Comparison of ENCODE assay signal across 17 cellular contexts in the genomic region with DNA sequence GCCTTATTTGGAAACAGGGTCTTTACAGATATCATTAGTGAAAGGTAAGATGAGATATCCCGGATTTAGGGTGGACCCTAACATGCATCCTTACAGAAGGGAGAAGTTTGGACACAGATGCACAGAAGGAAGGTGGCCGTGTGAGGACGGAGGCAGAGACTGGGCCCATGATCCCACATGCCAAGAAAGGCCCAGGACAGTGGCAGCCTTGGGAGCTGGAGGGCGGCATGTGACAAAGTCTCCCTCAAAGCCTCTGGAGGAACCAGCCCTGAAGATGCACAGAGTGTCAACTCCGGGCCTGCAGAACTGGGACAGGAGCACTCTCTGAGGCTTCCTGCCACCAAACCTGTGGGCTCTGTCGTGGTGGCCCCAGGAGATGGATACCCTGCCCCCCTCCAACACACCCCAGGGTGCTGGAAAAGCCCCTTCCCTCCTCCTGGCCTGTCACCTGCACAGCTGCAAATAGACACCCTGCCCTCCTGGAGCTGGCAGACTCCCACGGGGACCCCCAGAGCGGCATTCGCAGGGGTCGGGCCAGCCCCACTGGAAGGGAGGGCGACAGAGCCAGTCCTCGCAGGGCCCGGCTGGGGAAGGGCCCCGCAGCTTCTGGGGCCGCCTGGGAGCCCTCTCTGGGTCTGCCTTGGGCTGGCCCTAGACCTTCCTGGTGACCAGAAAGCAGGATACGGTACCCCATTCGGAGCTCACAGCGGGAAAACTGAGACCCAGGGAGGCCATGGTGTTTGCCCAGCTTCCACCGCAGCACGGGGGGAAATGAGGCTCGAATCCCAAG. TPM values are rescaled to one million over a fixed set of nuclear protein-coding genes. Genes with fewer than 3 reads are reported as not detected.
DNase-seq lines count a peak whose midpoint lies in the region; ATAC-seq and TF ChIP-seq lines count a peak whose summit lies in the region.
"Had no signal": no experiment of that assay in that cellular context is flagged by ENCODE, and none has a peak within 500 bp of the region (broad histone marks: within the 10 kb centered on the region; RNA-seq: fewer than 3 reads in every experiment).

No MANE protein-coding gene starts in this region.

- peak overlapping the region in 1 of 2 donors; percentile 18 for H3K4me3 ChIP-seq in muscle layer of colon (ENCODE audit: low read depth in 1 of 2, low read length in 2 of 2)
- peak overlapping the region; percentile 54 for H3K4me3 ChIP-seq in thoracic aorta

- peak overlapping the region; percentile 44 for H3K27ac Mint-ChIP-seq in activated CD8-positive, alpha-beta T cell treated with anti-CD3 and anti-CD28 coated beads, Interleukin-2, amount 10 ng/mL, durations not matched to agents 7 days and 5 days
- H3K27ac Mint-ChIP-seq: activated T-helper 1 cell treated with anti-CD3 and anti-CD28 coated beads, Interleukin-12 subunit alpha, Interleukin-12 subunit beta, Interleukin-2, Interleukin-4 antibody, amounts not matched to agents 30 ng/mL and 10 ng/mL and 1 ng/mL, durations not matched to agents 14 hours and 24 hours and 36 hours; mesothelial cell of epicardium had no signal

- no peak for ATAC-seq in activated CD8-positive, alpha-beta T cell treated with anti-CD3 and anti-CD28 coated beads, Interleukin-2, amount 10 ng/mL, durations not matched to agents 7 days and 5 days
- ATAC-seq in thoracic aorta (ENCODE audit: insufficient number of reproducible peaks, low FRiP score, low read depth) (no peak), HG02938 (IDR thresholded peaks at IDR 0.05; ENCODE audit: unreplicated experiment) (no peak)
- ATAC-seq: esophagus mucosa had no signal

- peaks cover 90% of the 10 kb centered on the region for H3K4me1 ChIP-seq in muscle layer of colon (ENCODE audit: insufficient read depth, low read length)
- peaks cover 54 to 84% of the 10 kb centered on the region in 2 donors for H3K4me1 ChIP-seq in thoracic aorta (ENCODE audit: control insufficient read depth in 1 of 2, low read depth in 2 of 2)

- H3K4me3 Mint-ChIP-seq in activated CD8-positive, alpha-beta T cell treated with anti-CD3 and anti-CD28 coated beads, Interleukin-2, amount 10 ng/mL, durations not matched to agents 7 days and 5 days = no peak overlapping the region
- H3K4me3 Mint-ChIP-seq: activated T-helper 1 cell treated with anti-CD3 and anti-CD28 coated beads, Interleukin-12 subunit alpha, Interleukin-12 subunit beta, Interleukin-2, Interleukin-4 antibody, amounts not matched to agents 30 ng/mL and 10 ng/mL and 1 ng/mL, durations not matched to agents 14 hours and 24 hours and 36 hours; mesothelial cell of epicardium had no signal

- H3K27me3 ChIP-seq in muscle layer of colon (ENCODE audit: control insufficient read depth in 1 of 2, insufficient read depth in 2 of 2, low read length in 2 of 2) = no peaks in the 10 kb centered on the region
- H3K27me3 ChIP-seq in thoracic aorta (replicated peaks; ENCODE audit: insufficient read depth) = no peaks in the 10 kb centered on the region

- no peaks in the 10 kb centered on the region for H3K36me3 Mint-ChIP-seq in activated CD8-positive, alpha-beta T cell treated with anti-CD3 and anti-CD28 coated beads, Interleukin-2, amount 10 ng/mL, durations not matched to agents 7 days and 5 days (ENCODE audit: low read depth)
- H3K36me3 Mint-ChIP-seq: CD4-positive, CD25-positive, alpha-beta regulatory T cell; mesothelial cell of epicardium had no signal

- no peak overlapping the region for H3K9ac ChIP-seq in muscle layer of colon (ENCODE audit: low read length)

- no peaks in the 10 kb centered on the region for H3K9me3 ChIP-seq in muscle layer of colon (ENCODE audit: low read length)
- H3K9me3 ChIP-seq in thoracic aorta = no peaks in the 10 kb centered on the region

- H3K36me3 ChIP-seq in muscle layer of colon (ENCODE audit: insufficient read depth, low read length) (peaks cover 3% of the 10 kb centered on the region), thoracic aorta (peaks cover 4% of the 10 kb centered on the region)

- H3K27me3 Mint-ChIP-seq in activated CD8-positive, alpha-beta T cell treated with anti-CD3 and anti-CD28 coated beads, Interleukin-2, amount 10 ng/mL, durations not matched to agents 7 days and 5 days (ENCODE audit: low read depth) = no peaks in the 10 kb centered on the region
- H3K27me3 Mint-ChIP-seq: CD4-positive, CD25-positive, alpha-beta regulatory T cell had no signal

- DNase-seq in activated CD8-positive, alpha-beta memory T cell treated with anti-CD3 and anti-CD28 coated beads, Interleukin-2, amount 50 U/mL, for 48 hours = peak; percentile 49
- no peak for DNase-seq in activated CD8-positive, alpha-beta memory T cell treated with anti-CD3 and anti-CD28 coated beads for 24 hours
- no peak for DNase-seq in activated CD8-positive, alpha-beta T cell treated with anti-CD3 and anti-CD28 coated beads, Interleukin-2, amount 10 ng/mL, durations not matched to agents 7 days and 5 days
- DNase-seq in thoracic aorta (ENCODE audit: low spot score) (no peak), NCI-H1105 treated with DMSO at 0.1 percent for 48 hours (lab: John Stamatoyannopoulos, UW) (no peak), mesenteric fat pad (ENCODE audit: low spot score) (no peak)
- DNase-seq: activated CD4-positive, alpha-beta T cell treated with anti-CD3 and anti-CD28 coated beads, Interleukin-2, amount 50 U/mL, for 4 hours; CD4-positive, CD25-positive, alpha-beta regulatory T cell; islet precursor cell; NCI-H1048; NCI-H2107; NCI-H748 treated with DMSO at 0.1 percent for 48 hours had no signal

- no peaks in the 10 kb centered on the region for H3K9me3 Mint-ChIP-seq in activated CD8-positive, alpha-beta T cell treated with anti-CD3 and anti-CD28 coated beads, Interleukin-2, amount 10 ng/mL, durations not matched to agents 7 days and 5 days (ENCODE audit: insufficient read depth)
- H3K9me3 Mint-ChIP-seq: activated T-helper 1 cell treated with anti-CD3 and anti-CD28 coated beads, Interleukin-12 subunit alpha, Interleukin-12 subunit beta, Interleukin-2, Interleukin-4 antibody, amounts not matched to agents 30 ng/mL and 10 ng/mL and 1 ng/mL, durations not matched to agents 14 hours and 24 hours and 36 hours; CD4-positive, CD25-positive, alpha-beta regulatory T cell; mesothelial cell of epicardium had no signal

- CTCF ChIA-PET in activated CD8-positive, alpha-beta T cell treated with anti-CD3 and anti-CD28 coated beads, Interleukin-2, amount 10 ng/mL, durations not matched to agents 7 days and 5 days (lab: Charles Lee) = interaction anchor here (4.7 kb wide), 1 partner anchor 119 kb away, joined by 21 read pairs; no protein-coding TSS in a partner anchor

- peak overlapping the region; percentile 99 for H3K27ac ChIP-seq in muscle layer of colon (ENCODE audit: low read depth, low read length)
- peak overlapping the region; percentile 73 to 94 for H3K27ac ChIP-seq in thoracic aorta

- TF ChIP-seq CTCF in thoracic aorta (IDR thresholded peaks at IDR 0.05) = no peak

- peaks cover 10% of the 10 kb centered on the region for H3K4me1 Mint-ChIP-seq in activated CD8-positive, alpha-beta T cell treated with anti-CD3 and anti-CD28 coated beads, Interleukin-2, amount 10 ng/mL, durations not matched to agents 7 days and 5 days (ENCODE audit: low read depth)

- POLR2A ChIA-PET in activated CD8-positive, alpha-beta T cell treated with anti-CD3 and anti-CD28 coated beads, Interleukin-2, amount 10 ng/mL, durations not matched to agents 7 days and 5 days (lab: Charles Lee) = no interaction called here

RNA-seq across cellular contexts. Expression of a gene that starts 7.9 kb away (rescaled TPM):
- 1 to 10 TPM; 5.6 to 6.4 TPM for total RNA-seq in activated CD8-positive, alpha-beta T cell treated with anti-CD3 and anti-CD28 coated beads, Interleukin-2, amount 10 ng/mL, durations not matched to agents 7 days and 5 days
- total RNA-seq in thoracic aorta = 10 to 100 TPM; 69.2 to 79.7 TPM
- total RNA-seq in mesenteric fat pad = 41.4 TPM

RNA-seq across cellular contexts. Expression of a gene that starts 31.5 kb away (rescaled TPM):
- 10 to 100 TPM; 56.5 to 57.0 TPM for total RNA-seq in activated CD8-positive, alpha-beta T cell treated with anti-CD3 and anti-CD28 coated beads, Interleukin-2, amount 10 ng/mL, durations not matched to agents 7 days and 5 days
- total RNA-seq in thoracic aorta = 10 to 100 TPM; 38.9 to 40.1 TPM
- total RNA-seq in mesenteric fat pad = 30.2 TPM
